1 cellular context compared by ENCODE assay signal in genomic region chr7:43175525-43176200, GRCh38.
TF ChIP-seq lines count a peak whose summit lies in the region.

No MANE protein-coding gene starts in this region.

TF ChIP-seq in GM12878, 131 proteins besides CTCF, POLR2A, EP300 and RAD21:
- no peak for TF ChIP-seq SIN3A (IDR thresholded peaks at IDR 0.05; ENCODE audit: low read depth, low read length)
- peak; percentile 74 to 83 for TF ChIP-seq BHLHE40 (IDR thresholded peaks at IDR 0.05; ENCODE audit: borderline replicate concordance in 1 of 2, low read depth in 2 of 2, low read length in 1 of 2)
- TF ChIP-seq RBBP5 (conservative IDR thresholded peaks at IDR 0.05): no peak
- TF ChIP-seq, protein P1, sequence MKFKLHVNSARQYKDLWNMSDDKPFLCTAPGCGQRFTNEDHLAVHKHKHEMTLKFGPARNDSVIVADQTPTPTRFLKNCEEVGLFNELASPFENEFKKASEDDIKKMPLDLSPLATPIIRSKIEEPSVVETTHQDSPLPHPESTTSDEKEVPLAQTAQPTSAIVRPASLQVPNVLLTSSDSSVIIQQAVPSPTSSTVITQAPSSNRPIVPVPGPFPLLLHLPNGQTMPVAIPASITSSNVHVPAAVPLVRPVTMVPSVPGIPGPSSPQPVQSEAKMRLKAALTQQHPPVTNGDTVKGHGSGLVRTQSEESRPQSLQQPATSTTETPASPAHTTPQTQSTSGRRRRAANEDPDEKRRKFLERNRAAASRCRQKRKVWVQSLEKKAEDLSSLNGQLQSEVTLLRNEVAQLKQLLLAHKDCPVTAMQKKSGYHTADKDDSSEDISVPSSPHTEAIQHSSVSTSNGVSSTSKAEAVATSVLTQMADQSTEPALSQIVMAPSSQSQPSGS (IDR thresholded peaks at IDR 0.05; ENCODE audit: low read length): no peak
- no peak for TF ChIP-seq RFX5 (IDR thresholded peaks at IDR 0.05; ENCODE audit: low read depth, low read length)
- no peak for TF ChIP-seq CBFB (IDR thresholded peaks at IDR 0.05; ENCODE audit: low read depth)
- TF ChIP-seq MTA2 (IDR thresholded peaks at IDR 0.05; ENCODE audit: low read depth): peak; percentile 34; the same call in 1 of the 2 replicates
- TF ChIP-seq, protein P2, sequence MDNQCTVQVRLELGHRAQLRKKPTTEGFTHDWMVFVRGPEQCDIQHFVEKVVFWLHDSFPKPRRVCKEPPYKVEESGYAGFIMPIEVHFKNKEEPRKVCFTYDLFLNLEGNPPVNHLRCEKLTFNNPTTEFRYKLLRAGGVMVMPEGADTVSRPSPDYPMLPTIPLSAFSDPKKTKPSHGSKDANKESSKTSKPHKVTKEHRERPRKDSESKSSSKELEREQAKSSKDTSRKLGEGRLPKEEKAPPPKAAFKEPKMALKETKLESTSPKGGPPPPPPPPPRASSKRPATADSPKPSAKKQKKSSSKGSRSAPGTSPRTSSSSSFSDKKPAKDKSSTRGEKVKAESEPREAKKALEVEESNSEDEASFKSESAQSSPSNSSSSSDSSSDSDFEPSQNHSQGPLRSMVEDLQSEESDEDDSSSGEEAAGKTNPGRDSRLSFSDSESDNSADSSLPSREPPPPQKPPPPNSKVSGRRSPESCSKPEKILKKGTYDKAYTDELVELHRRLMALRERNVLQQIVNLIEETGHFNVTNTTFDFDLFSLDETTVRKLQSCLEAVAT (IDR thresholded peaks at IDR 0.05): peak; percentile 76
- TF ChIP-seq TAF1 (IDR thresholded peaks at IDR 0.05; ENCODE audit: borderline replicate concordance, low read depth, low read length): no peak
- TF ChIP-seq CBX3 (IDR thresholded peaks at IDR 0.05; ENCODE audit: borderline replicate concordance, low read depth): no peak
- TF ChIP-seq SP1 (IDR thresholded peaks at IDR 0.05; ENCODE audit: low read depth, low read length): no peak
- no peak for TF ChIP-seq SPI1 (IDR thresholded peaks at IDR 0.05; ENCODE audit: borderline replicate concordance, insufficient read depth, low read depth, low read length)
- TF ChIP-seq TCF7 (IDR thresholded peaks at IDR 0.05; ENCODE audit: borderline replicate concordance): no peak
- no peak for TF ChIP-seq IRF3 (IDR thresholded peaks at IDR 0.05)
- TF ChIP-seq RUNX3 (IDR thresholded peaks at IDR 0.05; ENCODE audit: low read length): peak; percentile 4; the same call in 1 of the 2 replicates
- peak; percentile 32; the same call in 1 of the 2 replicates for TF ChIP-seq NFIC (IDR thresholded peaks at IDR 0.05; ENCODE audit: low read depth, low read length)
- peak; percentile 13 for TF ChIP-seq MEF2B (IDR thresholded peaks at IDR 0.05; ENCODE audit: partially characterized antibody, poor library complexity, severe bottlenecking)
- no peak for TF ChIP-seq NBN (IDR thresholded peaks at IDR 0.05)
- no peak for TF ChIP-seq ZBTB40 (IDR thresholded peaks at IDR 0.05; ENCODE audit: borderline replicate concordance)
- no peak for TF ChIP-seq RB1 (IDR thresholded peaks at IDR 0.05; ENCODE audit: borderline replicate concordance)
- no peak for TF ChIP-seq EED (IDR thresholded peaks at IDR 0.05; ENCODE audit: low read depth)
- TF ChIP-seq IKZF1 (conservative IDR thresholded peaks at IDR 0.05): peak; percentile 37; the same call in 1 of the 2 replicates
- no peak for TF ChIP-seq ATF7 (IDR thresholded peaks at IDR 0.05; ENCODE audit: low read depth)
- no peak for TF ChIP-seq SREBF1 (IDR thresholded peaks at IDR 0.05; ENCODE audit: low read length)
- TF ChIP-seq REST (IDR thresholded peaks at IDR 0.05; ENCODE audit: low read depth, low read length): no peak
- no peak for TF ChIP-seq IRF4 (IDR thresholded peaks at IDR 0.05; ENCODE audit: low read depth, low read length)
- no peak for TF ChIP-seq PAX8 (IDR thresholded peaks at IDR 0.05)
- TF ChIP-seq CUX1 (IDR thresholded peaks at IDR 0.05; ENCODE audit: insufficient replicate concordance, low read depth, low read length): no peak
